Comparison of ENCODE assay signal across 18 cellular contexts in genomic region chr4:37968747-37969146, GRCh38. TPM values are rescaled to one million over a fixed set of nuclear protein-coding genes. Genes with fewer than 3 reads are reported as not detected.
DNase-seq lines count a peak whose midpoint lies in the region; ATAC-seq and TF ChIP-seq lines count a peak whose summit lies in the region.
"Had no signal": no experiment of that assay in that cellular context is flagged by ENCODE, and none has a peak within 500 bp of the region (broad histone marks: within the 10 kb centered on the region; RNA-seq: fewer than 3 reads in every experiment).

No MANE protein-coding gene starts in this region.

- H3K36me3 ChIP-seq in smooth muscle cell (ENCODE audit: low read depth), result no peaks in the 10 kb centered on the region

- H3K4me3 Mint-ChIP-seq in stimulated activated effector memory CD8-positive, alpha-beta T cell treated with anti-CD3 and anti-CD28 coated beads, Interleukin-12 subunit alpha, Interleukin-12 subunit beta, amount 100 ng/mL, for 72 hours, result no peak overlapping the region
- H3K4me3 Mint-ChIP-seq: CD14-positive monocyte had no signal

- peak overlapping the region; percentile 45 for H3K27ac ChIP-seq in smooth muscle cell (ENCODE audit: low read depth)

- H2AFZ ChIP-seq in smooth muscle cell (ENCODE audit: low read depth), result no peak overlapping the region

- H3K27ac Mint-ChIP-seq in stimulated activated effector memory CD8-positive, alpha-beta T cell treated with anti-CD3 and anti-CD28 coated beads, Interleukin-12 subunit alpha, Interleukin-12 subunit beta, amount 100 ng/mL, for 72 hours, result no peak overlapping the region
- H3K27ac Mint-ChIP-seq: CD14-positive monocyte had no signal

- H3K4me2 ChIP-seq in smooth muscle cell, result no peak overlapping the region

- no peaks in the 10 kb centered on the region for H4K20me1 ChIP-seq in smooth muscle cell (ENCODE audit: low read depth)

- no peak overlapping the region for H3K9ac ChIP-seq in smooth muscle cell (ENCODE audit: low read depth)

- no peaks in the 10 kb centered on the region for H3K9me3 Mint-ChIP-seq in stimulated activated effector memory CD8-positive, alpha-beta T cell treated with anti-CD3 and anti-CD28 coated beads, Interleukin-12 subunit alpha, Interleukin-12 subunit beta, amount 100 ng/mL, for 72 hours

- no peaks in the 10 kb centered on the region for H3K4me1 ChIP-seq in smooth muscle cell (ENCODE audit: low read depth)

- no peaks in the 10 kb centered on the region for H3K79me2 ChIP-seq in smooth muscle cell (ENCODE audit: low read depth)

- DNase-seq in AG10803 (ENCODE audit: low read depth), result peak; percentile 18
- peak; percentile 9 for DNase-seq in LHCN-M2 (ENCODE audit: low read depth)
- peak; percentile 20 for DNase-seq in fibroblast of gingiva (ENCODE audit: low read depth)
- DNase-seq in smooth muscle cell (lab: John Stamatoyannopoulos, UW; ENCODE audit: unreplicated experiment), result no peak
- DNase-seq in stimulated activated effector memory CD8-positive, alpha-beta T cell treated with anti-CD3 and anti-CD28 coated beads, Interleukin-12 subunit alpha, Interleukin-12 subunit beta, amount 100 ng/mL, for 72 hours (ENCODE audit: low spot score in 2 of 2), result no peak
- DNase-seq: Caco-2, DMS53, HCEC 1CT, NCI-H1092, NCI-H1694, NCI-H446, PC-3 had no signal

- H3K9me3 ChIP-seq in smooth muscle cell (replicated peaks; ENCODE audit: low read depth), result no peaks in the 10 kb centered on the region
- H3K9me3 ChIP-seq: Caco-2 had no signal

- H3K27me3 ChIP-seq in smooth muscle cell (ENCODE audit: low read depth), result no peaks in the 10 kb centered on the region

- no peaks in the 10 kb centered on the region for H3K36me3 Mint-ChIP-seq in stimulated activated effector memory CD8-positive, alpha-beta T cell treated with anti-CD3 and anti-CD28 coated beads, Interleukin-12 subunit alpha, Interleukin-12 subunit beta, amount 100 ng/mL, for 72 hours

- ATAC-seq in stimulated activated effector memory CD8-positive, alpha-beta T cell treated with anti-CD3 and anti-CD28 coated beads, Interleukin-12 subunit alpha, Interleukin-12 subunit beta, amount 100 ng/mL, for 72 hours, result no peak
- no peak for ATAC-seq in GM21529 (IDR thresholded peaks at IDR 0.05; ENCODE audit: unreplicated experiment)
- ATAC-seq in GM19035 (IDR thresholded peaks at IDR 0.05; ENCODE audit: unreplicated experiment), result no peak
- ATAC-seq in HG03442 (IDR thresholded peaks at IDR 0.05; ENCODE audit: unreplicated experiment), result no peak
- ATAC-seq: GM12878, PC-3 had no signal

- TF ChIP-seq CTCF in AG10803 (conservative IDR thresholded peaks at IDR 0.05; ENCODE audit: low read length), result no peak
- no peak for TF ChIP-seq CTCF in smooth muscle cell (IDR thresholded peaks at IDR 0.05; ENCODE audit: borderline replicate concordance, insufficient read depth, poor library complexity, severe bottlenecking)

- no peak overlapping the region for H3K4me3 ChIP-seq in AG10803 (ENCODE audit: low read length)
- H3K4me3 ChIP-seq in smooth muscle cell, result no peak overlapping the region
- H3K4me3 ChIP-seq: GM12878 had no signal

- H3K4me1 Mint-ChIP-seq in stimulated activated effector memory CD8-positive, alpha-beta T cell treated with anti-CD3 and anti-CD28 coated beads, Interleukin-12 subunit alpha, Interleukin-12 subunit beta, amount 100 ng/mL, for 72 hours, result peaks cover 24% of the 10 kb centered on the region

- WGBS in smooth muscle cell (ENCODE audit: low lambda C conversion rate), result 52% methylated on average over 3 of the region's 3 CpGs

- H3F3A ChIP-seq in smooth muscle cell (ENCODE audit: low read depth), result no peaks in the 10 kb centered on the region

RNA-seq across cellular contexts. Expression of gene PTTG2, which starts 8.5 kb away (rescaled TPM):
- total RNA-seq in LHCN-M2 (2014; rRNA removed) (not detected in 2 replicates), smooth muscle cell (not detected in 2 replicates)
- polyA plus RNA-seq in LHCN-M2 (2012), result not detected
- not detected in 2 replicates for polyA plus RNA-seq in smooth muscle cell
- total RNA-seq: Caco-2, HT-29, PC-3 had no signal
- polyA plus RNA-seq: CD14-positive monocyte had no signal

Comparison
In these comparisons a context has a peak if more than half of its experiments do, and no peak if none do; other contexts are left out.
1. DNase-seq: peak in AG10803 (single experiment), LHCN-M2 (single experiment) and fibroblast of gingiva (single experiment); none in smooth muscle cell (single experiment) and stimulated activated effector memory CD8-positive, alpha-beta T cell treated with anti-CD3 and anti-CD28 coated beads, Interleukin-12 subunit alpha, Interleukin-12 subunit beta, amount 100 ng/mL, for 72 hours (0 of 2).